In genomic region chr9:1726993-1727759, GRCh38 we compare ENCODE assay signal across 14 cellular contexts.
DNase-seq lines count a peak whose midpoint lies in the region; ATAC-seq and TF ChIP-seq lines count a peak whose summit lies in the region.
"Had no signal": no experiment of that assay in that cellular context is flagged by ENCODE, and none has a peak within 500 bp of the region (broad histone marks: within the 10 kb centered on the region; RNA-seq: fewer than 3 reads in every experiment).

No MANE protein-coding gene starts in this region.

- no peak overlapping the region for H3K4me2 ChIP-seq in PC-9

- H3F3A ChIP-seq in PC-9 (ENCODE audit: insufficient read depth, low read depth): no peaks in the 10 kb centered on the region

- peaks cover 3% of the 10 kb centered on the region for H3K27me3 Mint-ChIP-seq in WTC11 (ENCODE audit: low read depth)

- H3K4me3 Mint-ChIP-seq in WTC11: no peak overlapping the region
- H3K4me3 Mint-ChIP-seq: activated naive CD8-positive, alpha-beta T cell had no signal

- intact Hi-C loops in PC-9 (cut with micrococcal nuclease; ENCODE audit: unreplicated experiment): no loop called here

- no peak overlapping the region for H3K27ac ChIP-seq in PC-9
- H3K27ac ChIP-seq: spleen had no signal

- in situ Hi-C loops in KBM-7 (cut with MboI; ENCODE audit: low pct_unique_long_range_greater_than_20kb, low sequenced_read_pairs) (no loop called here), ACHN (cut with HindIII; ENCODE audit: low pct_ligation_motif_present, low pct_unique_long_range_greater_than_20kb, low sequenced_read_pairs) (no loop called here)

- H3K9me2 ChIP-seq in PC-9 (ENCODE audit: insufficient read depth): no peaks in the 10 kb centered on the region

- POLR2A ChIA-PET in WTC11 (lab: Charles Lee) (interaction anchor here (0.6 kb wide), 1 partner anchor 738 kb away, joined by 4 read pairs; no protein-coding TSS in a partner anchor), PC-9 (lab: Charles Lee; ENCODE audit: unreplicated experiment) (no interaction called here)

- DNase-seq in AG10803 (ENCODE audit: low read depth) (no peak), KBM-7 (peak; percentile 13), WTC11 (ENCODE audit: low spot score) (peak; percentile 22), NCI-H187 (lab: John Stamatoyannopoulos, UW) (no peak), PC-9 (no peak), ACHN (no peak)
- DNase-seq: spleen, substantia nigra had no signal

- no peak overlapping the region for H2AFZ ChIP-seq in PC-9

- H3K4me1 Mint-ChIP-seq in WTC11: peaks cover 17% of the 10 kb centered on the region

- H3K27ac Mint-ChIP-seq in WTC11: no peak overlapping the region
- H3K27ac Mint-ChIP-seq: activated naive CD8-positive, alpha-beta T cell had no signal

- H3K36me3 Mint-ChIP-seq in WTC11: no peaks in the 10 kb centered on the region
- H3K36me3 Mint-ChIP-seq: activated naive CD8-positive, alpha-beta T cell had no signal

- no TSS peak for BruUV-seq in PC-9 (replicated peaks; lab: Mats Ljungman, UMichigan)

- peak; percentile 16; the same call in 1 of the 2 replicates for TF ChIP-seq CTCF in AG10803 (conservative IDR thresholded peaks at IDR 0.05; ENCODE audit: low read length)
- TF ChIP-seq CTCF in GM12872 (IDR thresholded peaks at IDR 0.05; ENCODE audit: insufficient read depth, low read depth, low read length): peak; percentile 40; the same call in 2 of the 3 replicates
- no peak for TF ChIP-seq CTCF in WTC11 (IDR thresholded peaks at IDR 0.05)
- TF ChIP-seq CTCF in PC-9 (conservative IDR thresholded peaks at IDR 0.05): no peak

- peaks cover 5% of the 10 kb centered on the region for H3K9me3 Mint-ChIP-seq in WTC11

- H4K20me1 ChIP-seq in PC-9 (ENCODE audit: insufficient read depth): no peaks in the 10 kb centered on the region

- H3K79me2 ChIP-seq in PC-9 (ENCODE audit: low read depth): no peaks in the 10 kb centered on the region

- H3K4me1 ChIP-seq in PC-9 (replicated peaks; ENCODE audit: insufficient read depth): no peaks in the 10 kb centered on the region
- H3K4me1 ChIP-seq: spleen had no signal

- CTCF ChIA-PET in WTC11 (lab: Charles Lee): interaction anchor here (0.6 to 1.7 kb wide), 20 partner anchors 9 to 389 kb away, joined by 3 to 30 read pairs (median 4); no protein-coding TSS in a partner anchor
- CTCF ChIA-PET in PC-9 (lab: Charles Lee): no interaction called here

- H3K4me3 ChIP-seq in AG10803 (ENCODE audit: low read length) (no peak overlapping the region), PC-9 (no peak overlapping the region)
- H3K4me3 ChIP-seq: K562, lung, spleen had no signal

- ATAC-seq in WTC11 (peak; percentile 84), GM21825 (IDR thresholded peaks at IDR 0.05; ENCODE audit: unreplicated experiment) (no peak)
- ATAC-seq: HCT116, K562 had no signal

- no peaks in the 10 kb centered on the region for H3K9me3 ChIP-seq in PC-9 (ENCODE audit: insufficient read depth, low read depth)
- H3K9me3 ChIP-seq: spleen had no signal

- H3K27me3 ChIP-seq in PC-9 (ENCODE audit: insufficient read depth, low read depth): no peaks in the 10 kb centered on the region
- H3K27me3 ChIP-seq: spleen had no signal

- no peaks in the 10 kb centered on the region for H3K36me3 ChIP-seq in PC-9 (ENCODE audit: low read depth)
- H3K36me3 ChIP-seq: spleen had no signal

TF ChIP-seq in WTC11, 78 proteins besides CTCF, POLR2A, EP300 and RAD21 (continues in another document):
- no peak for TF ChIP-seq ZNF512 (CRISPR knock-in tag; IDR thresholded peaks at IDR 0.05; ENCODE audit: borderline replicate concordance)
- no peak for TF ChIP-seq JUN (CRISPR knock-in tag; IDR thresholded peaks at IDR 0.05)
- no peak for TF ChIP-seq ZNF532 (CRISPR knock-in tag; IDR thresholded peaks at IDR 0.05; ENCODE audit: borderline replicate concordance)
- TF ChIP-seq NR2C2 (CRISPR knock-in tag; IDR thresholded peaks at IDR 0.05): no peak
- TF ChIP-seq TEAD4 (CRISPR knock-in tag; IDR thresholded peaks at IDR 0.05): no peak
- TF ChIP-seq E2F5 (CRISPR knock-in tag; IDR thresholded peaks at IDR 0.05): no peak
- no peak for TF ChIP-seq ATF3 (CRISPR knock-in tag; conservative IDR thresholded peaks at IDR 0.05)
- no peak for TF ChIP-seq MAX (CRISPR knock-in tag; IDR thresholded peaks at IDR 0.05)
- no peak for TF ChIP-seq MLX (CRISPR knock-in tag; IDR thresholded peaks at IDR 0.05)
- no peak for TF ChIP-seq CBFB (CRISPR knock-in tag; IDR thresholded peaks at IDR 0.05; ENCODE audit: low read depth)
- no peak for TF ChIP-seq HMGXB4 (CRISPR knock-in tag; IDR thresholded peaks at IDR 0.05)
- no peak for TF ChIP-seq GRHL2 (CRISPR knock-in tag; IDR thresholded peaks at IDR 0.05; ENCODE audit: insufficient replicate concordance, severe bottlenecking)
- TF ChIP-seq ZNF219 (CRISPR knock-in tag; IDR thresholded peaks at IDR 0.05; ENCODE audit: borderline replicate concordance): no peak
- no peak for TF ChIP-seq EMX1 (CRISPR knock-in tag; IDR thresholded peaks at IDR 0.05)

Comparison
In these comparisons a context has a peak if more than half of its experiments do, and no peak if none do; other contexts are left out.
1. DNase-seq: peak in KBM-7 (single experiment) and WTC11 (single experiment); none in AG10803 (single experiment), NCI-H187 (0 of 2), PC-9 (0 of 2) and ACHN (single experiment).
2. CTCF ChIP-seq: peak in AG10803 (single experiment) and GM12872 (single experiment); none in WTC11 (single experiment) and PC-9 (single experiment).